Comparison of ENCODE assay signal across 14 cellular contexts in genomic region chr22:30306629-30307016, GRCh38. TPM values are rescaled to one million over a fixed set of nuclear protein-coding genes. Genes with fewer than 3 reads are reported as not detected.
A peak's percentile ranks its signal among the peaks of the same experiment; 100 is the strongest.
DNase-seq lines count a peak whose midpoint lies in the region; ATAC-seq, FAIRE-seq and TF ChIP-seq lines count a peak whose summit lies in the region.
"Had no signal": no experiment of that assay in that cellular context is flagged by ENCODE, and none has a peak within 500 bp of the region (broad histone marks: within the 10 kb centered on the region; RNA-seq: fewer than 3 reads in every experiment).

No MANE protein-coding gene starts in this region.

- H3K27ac Mint-ChIP-seq in CD14-positive monocyte (peak overlapping the region; percentile 84 to 95 (median 93)), IgD-negative memory B cell (peak overlapping the region; percentile 44 to 96 (median 84)), neural crest cell (ENCODE audit: unreplicated experiment) (peak overlapping the region; percentile 20), progenitor cell of endocrine pancreas (no peak overlapping the region)

- H3K23ac ChIP-seq in mesenchymal stem cell (ENCODE audit: low read length in 2 of 2) = no peak overlapping the region

- TF ChIP-seq EP300 in GM12878 (IDR thresholded peaks at IDR 0.05; ENCODE audit: borderline replicate concordance in 1 of 2, control insufficient read depth in 1 of 2, low read depth in 2 of 2, low read length in 2 of 2) = no peak

- no peaks in the 10 kb centered on the region for H3K9me3 ChIP-seq in GM12878 (replicated peaks; ENCODE audit: control insufficient read depth, insufficient read depth, low read length)
- no peaks in the 10 kb centered on the region for H3K9me3 ChIP-seq in mesenchymal stem cell (ENCODE audit: control insufficient read depth, low read length)

- in situ Hi-C loops in GM12878 (cut with MboI) = no loop called here

- intact Hi-C loops in CD14-positive monocyte (cut with micrococcal nuclease) = loop anchor here in 1 of 2 donors (10.0 kb wide), 1 partner anchor 48 kb away; the partner anchor contains the start of genes CCDC157 and SF3A1
- intact Hi-C loops in GM12878 (cut with micrococcal nuclease; ENCODE audit: unreplicated experiment) = loop anchor here (2.0 kb wide), 1 partner anchor 18 kb away; the partner anchor contains the start of gene CASTOR1

- TF ChIP-seq POLR2A in GM12878 (IDR thresholded peaks at IDR 0.05; ENCODE audit: low read depth, low read length) = no peak

- H3K36me3 ChIP-seq in GM12878 (ENCODE audit: control insufficient read depth in 2 of 2, insufficient read depth in 2 of 2, low read length in 1 of 2) (peaks cover 10 to 19% of the 10 kb centered on the region in 2 experiments; a peak in 3 of 4 replicates), mesenchymal stem cell (ENCODE audit: control insufficient read depth in 1 of 2, insufficient read depth in 2 of 2, low read depth in 1 of 2, low read length in 2 of 2) (peaks cover 13 to 26% of the 10 kb centered on the region in 2 experiments)

- H2BK12ac ChIP-seq in mesenchymal stem cell (ENCODE audit: low read length in 2 of 2) = no peak overlapping the region

- H3K27ac ChIP-seq in GM12878 (ENCODE audit: control insufficient read depth, insufficient read depth) = peak overlapping the region; percentile 96
- H3K27ac ChIP-seq in mesenchymal stem cell (ENCODE audit: low read length, poor library complexity, severe bottlenecking) = no peak overlapping the region
- H3K27ac ChIP-seq: SK-N-MC had no signal

- POLR2A ChIA-PET in GM12878 (lab: Charles Lee) = interaction anchor here (0.8 to 16.1 kb wide), 4 partner anchors 8 to 117 kb away, joined by 3 to 198 read pairs (median 10); partner anchors contain the start of gene TBC1D10A

- RAD21 ChIA-PET in GM12878 (lab: Charles Lee; ENCODE audit: unreplicated experiment) = interaction anchor here (0.8 to 8.2 kb wide), 6 partner anchors 17 to 118 kb away, joined by 3 to 88 read pairs (median 4); partner anchors contain the start of genes CASTOR1, CCDC157, SF3A1 and TBC1D10A

- TF ChIP-seq CTCF in CD14-positive monocyte (IDR thresholded peaks at IDR 0.05) (no peak), GM12878 (IDR thresholded peaks at IDR 0.05 in 2 of 3, conservative IDR thresholded peaks at IDR 0.05 in 1 of 3; ENCODE audit: control insufficient read depth in 2 of 3, extremely low read depth in 1 of 3, insufficient read depth in 1 of 3, low read depth in 3 of 3, low read length in 3 of 3) (no peak), neural crest cell (conservative IDR thresholded peaks at IDR 0.05) (no peak), progenitor cell of endocrine pancreas (IDR thresholded peaks at IDR 0.05; ENCODE audit: unreplicated experiment) (no peak)

- peaks cover 27% of the 10 kb centered on the region for H3K79me1 ChIP-seq in mesenchymal stem cell (replicated peaks; ENCODE audit: low read length, poor library complexity, severe bottlenecking)

- H3K4me1 ChIP-seq in GM12878 (ENCODE audit: control insufficient read depth, insufficient read depth, low read length) (peaks cover 96% of the 10 kb centered on the region), mesenchymal stem cell (ENCODE audit: control insufficient read depth, insufficient read depth, low read depth, low read length) (peaks cover 57% of the 10 kb centered on the region)

- peaks cover 0 to 2% (median 0%) of the 10 kb centered on the region in 7 donors for H3K9me3 Mint-ChIP-seq in CD14-positive monocyte
- no peaks in the 10 kb centered on the region for H3K9me3 Mint-ChIP-seq in IgD-negative memory B cell
- H3K9me3 Mint-ChIP-seq in neural crest cell = no peaks in the 10 kb centered on the region
- no peaks in the 10 kb centered on the region for H3K9me3 Mint-ChIP-seq in progenitor cell of endocrine pancreas (ENCODE audit: low read depth)

- no peak for TF ChIP-seq RAD21 in GM12878 (IDR thresholded peaks at IDR 0.05; ENCODE audit: insufficient read depth, low read depth, low read length)

- H3K4me3 Mint-ChIP-seq in CD14-positive monocyte = peak overlapping the region in 1 of 2 donors; percentile 76
- H3K4me3 Mint-ChIP-seq in IgD-negative memory B cell = peak overlapping the region; percentile 62 to 86 (median 79)
- no peak overlapping the region for H3K4me3 Mint-ChIP-seq in neural crest cell
- H3K4me3 Mint-ChIP-seq in progenitor cell of endocrine pancreas (ENCODE audit: low read depth) = no peak overlapping the region

- no peak overlapping the region for H3K14ac ChIP-seq in mesenchymal stem cell (ENCODE audit: low read length in 2 of 2)

- H3K27me3 ChIP-seq in GM12878 (replicated peaks in 1 of 2; ENCODE audit: control insufficient read depth in 2 of 2, insufficient read depth in 2 of 2, low read length in 1 of 2) = no peaks in the 10 kb centered on the region
- no peaks in the 10 kb centered on the region for H3K27me3 ChIP-seq in mesenchymal stem cell (ENCODE audit: control insufficient read depth in 1 of 2, insufficient read depth in 1 of 2, low read length in 2 of 2)

- SMC1A ChIA-PET in GM12878 (lab: Charles Lee; ENCODE audit: uncharacterized antibody, unreplicated experiment) = interaction anchor here (0.8 to 9.7 kb wide), 5 partner anchors 8 to 118 kb away, joined by 3 to 92 read pairs (median 6); partner anchors contain the start of genes CASTOR1 and TBC1D10A

- H3K79me2 ChIP-seq in GM12878 (ENCODE audit: control insufficient read depth, insufficient read depth, low read length) = peaks cover 61% of the 10 kb centered on the region

- 20% methylated on average over 1 of the region's 1 CpG for WGBS in GM12878 (ENCODE audit: insufficient coverage, insufficient replicate concordance, low lambda C conversion rate, missing lambda C conversion rate)
- WGBS in mesenchymal stem cell = no CpG with 5 or more reads among the region's 1 CpG

- H3K27me3 Mint-ChIP-seq in CD14-positive monocyte (ENCODE audit: low read depth in 3 of 3) (no peaks in the 10 kb centered on the region), IgD-negative memory B cell (peaks cover 1% of the 10 kb centered on the region), neural crest cell (ENCODE audit: low read depth) (no peaks in the 10 kb centered on the region), progenitor cell of endocrine pancreas (no peaks in the 10 kb centered on the region)

- H3K18ac ChIP-seq in mesenchymal stem cell (ENCODE audit: low read depth in 1 of 2, low read length in 2 of 2) = no peak overlapping the region

- H2BK120ac ChIP-seq in mesenchymal stem cell (ENCODE audit: low read depth, low read length) = no peak overlapping the region

- no peaks in the 10 kb centered on the region for H4K20me1 ChIP-seq in GM12878 (ENCODE audit: control insufficient read depth, insufficient read depth)

- H3K4me3 ChIP-seq in GM12878 = peak overlapping the region; percentile 51; the same call in 1 of the 2 replicates
- no peak overlapping the region for H3K4me3 ChIP-seq in mesenchymal stem cell (ENCODE audit: insufficient read depth in 1 of 2, low read depth in 1 of 2, low read length in 2 of 2)
- H3K4me3 ChIP-seq: SK-N-MC had no signal

- H4K8ac ChIP-seq in mesenchymal stem cell (ENCODE audit: low read length) = no peak overlapping the region

- no peak overlapping the region for H4K91ac ChIP-seq in mesenchymal stem cell (ENCODE audit: low read length)

- H3K4me2 ChIP-seq in GM12878 (ENCODE audit: control insufficient read depth, insufficient read depth) (peak overlapping the region; percentile 99), mesenchymal stem cell (ENCODE audit: low read length, poor library complexity, severe bottlenecking) (no peak overlapping the region)

- BruUV-seq in GM12878 (replicated peaks; lab: Mats Ljungman, UMichigan) = no TSS peak

- H2AFZ ChIP-seq in GM12878 (ENCODE audit: control insufficient read depth, low read depth, low read length) (no peak overlapping the region; the same call in 1 of the 2 replicates), mesenchymal stem cell (ENCODE audit: low read depth, low read length) (no peak overlapping the region)

- no peak overlapping the region for H2AK5ac ChIP-seq in mesenchymal stem cell (ENCODE audit: low read length, severe bottlenecking)

- ATAC-seq in GM12878 = no peak
- ATAC-seq in HG03571 (IDR thresholded peaks at IDR 0.05; ENCODE audit: unreplicated experiment) = no peak
- no peak for ATAC-seq in HG02973 (IDR thresholded peaks at IDR 0.05; ENCODE audit: unreplicated experiment)

- no peak overlapping the region for H3K4ac ChIP-seq in mesenchymal stem cell (ENCODE audit: low read depth in 1 of 2, low read length in 2 of 2)

- peak overlapping the region; percentile 82 for H3K9ac ChIP-seq in GM12878 (ENCODE audit: control insufficient read depth, insufficient read depth, low read length)
- H3K9ac ChIP-seq in mesenchymal stem cell (ENCODE audit: low read length) = no peak overlapping the region

- no peak for FAIRE-seq in GM12878 (lab: Jason Lieb, UNC)
- FAIRE-seq: colon, D721Med had no signal

- H2BK5ac ChIP-seq in mesenchymal stem cell (ENCODE audit: low read depth, low read length, poor library complexity, severe bottlenecking) = no peak overlapping the region

- H3K36me3 Mint-ChIP-seq in CD14-positive monocyte (peaks cover 21% of the 10 kb centered on the region in 2 donors), IgD-negative memory B cell (peaks cover 3% of the 10 kb centered on the region), neural crest cell (ENCODE audit: low read depth) (no peaks in the 10 kb centered on the region), progenitor cell of endocrine pancreas (ENCODE audit: insufficient read depth) (no peaks in the 10 kb centered on the region)

- H3K4me1 Mint-ChIP-seq in CD14-positive monocyte (peaks cover 97% of the 10 kb centered on the region), IgD-negative memory B cell (peaks cover 73 to 92% (median 75%) of the 10 kb centered on the region in 3 donors), neural crest cell (peaks cover 14% of the 10 kb centered on the region), progenitor cell of endocrine pancreas (ENCODE audit: low read depth) (peaks cover 13% of the 10 kb centered on the region)

- no peak overlapping the region for H2BK15ac ChIP-seq in mesenchymal stem cell (ENCODE audit: low read depth, poor library complexity, severe bottlenecking)

- CTCF ChIA-PET in GM12878 (lab: Yijun Ruan, JAX) = interaction anchor here (1.0 to 18.4 kb wide), 2 partner anchors 17 to 81 kb away, joined by 4 to 177 read pairs; partner anchors contain the start of genes CASTOR1 and RNF215

- no peak for DNase-seq in CD14-positive monocyte (ENCODE audit: low spot score)
- DNase-seq in GM12878 (ENCODE audit: low read depth, low spot score) = no peak
- no peak for DNase-seq in neural crest cell (ENCODE audit: low read depth, low spot score)
- no peak for DNase-seq in mesenchymal stem cell
- DNase-seq in progenitor cell of endocrine pancreas (ENCODE audit: low spot score, unreplicated experiment) = no peak
- DNase-seq: NCI-H510A; stimulated activated CD4-positive, alpha-beta T cell treated with anti-CD3 and anti-CD28 coated beads, Interleukin-1b, Interleukin-23, amount 100 ng/mL, for 48 hours had no signal

RNA-seq across cellular contexts. Expression of gene CASTOR1, which starts 17.3 kb away (rescaled TPM):
- 1 to 10 TPM; 6.4 to 6.5 TPM for polyA plus RNA-seq in CD14-positive monocyte
- polyA plus RNA-seq in IgD-negative memory B cell = 15.7 TPM
- total RNA-seq in GM12878 (2013; cell fraction: nucleolus; rRNA removed) = 3.6 and 4.4 TPM in 2 replicates
- total RNA-seq in GM12878 (2014; rRNA removed) = 5.3 and 5.9 TPM in 2 replicates
- total RNA-seq in GM12878 (2014; rRNA removed; fragmentation: Illumina TruSeq; extraction: Trizol) = 1.2 and 2.4 TPM in 2 replicates
- total RNA-seq in GM12878 (2021) = 6.0 and 9.1 TPM in 2 replicates
- polyA plus RNA-seq in GM12878 (2011; ENCODE audit: low read depth) = 1.9 TPM
- 0.65 and 1.6 TPM in 2 replicates for polyA plus RNA-seq in GM12878 (2011; rRNA removed)
- polyA plus RNA-seq in GM12878 (2011; cell fraction: cytosol; rRNA removed) = 2.1 and 2.4 TPM in 2 replicates
- polyA plus RNA-seq in GM12878 (2011; cell fraction: nucleus; rRNA removed) = 8.4 and 11.5 TPM in 2 replicates
- polyA plus RNA-seq in GM12878 (2012) = 5.7 and 6.0 TPM in 2 replicates
- 0.25 and 1.9 TPM in 2 replicates for polyA plus RNA-seq in GM12878 (2014; fragmentation: Illumina TruSeq; extraction: Trizol)
- 1 to 10 TPM in 1 of 2 experiments, under 1 TPM in 1; 0.31 to 1.2 TPM for polyA plus RNA-seq in GM12878 (2014; fragmentation: Nextera tagmentation; extraction: Ambion mirVana)
- 5.5 and 6.3 TPM in 2 replicates for polyA plus RNA-seq in GM12878 (2014; rRNA removed)
- polyA plus RNA-seq in GM12878 (2016; fragmentation: Nextera tagmentation; extraction: Ambion mirVana) = 1 to 10 TPM; 4.2 to 5.3 TPM
- 1.6 and 2.1 TPM in 2 replicates for polyA minus RNA-seq in GM12878 (2011; rRNA and poly(A)+ RNA removed)
- not detected in 2 replicates for polyA minus RNA-seq in GM12878 (2011; cell fraction: cytosol; rRNA and poly(A)+ RNA removed)
- 5.4 and 7.1 TPM in 2 replicates for polyA minus RNA-seq in GM12878 (2011; cell fraction: nucleus; rRNA and poly(A)+ RNA removed)
- total RNA-seq in neural crest cell = 6.2 and 8.7 TPM in 2 replicates
- 9.7 TPM for polyA plus RNA-seq in mesenchymal stem cell (2013, experiment 1 of 2)
- 8.7 TPM for polyA plus RNA-seq in mesenchymal stem cell (2013, experiment 2 of 2)
- 7.2 and 9.3 TPM in 2 replicates for total RNA-seq in progenitor cell of endocrine pancreas

RNA-seq across cellular contexts. Expression of gene TBC1D10A, which starts 20.1 kb away (rescaled TPM):
- polyA plus RNA-seq in CD14-positive monocyte (10 to 100 TPM; 13.4 to 21.8 TPM), IgD-negative memory B cell (44.0 TPM), GM12878 (2011; rRNA removed) (10.3 and 14.4 TPM in 2 replicates), GM12878 (2014; fragmentation: Illumina TruSeq; extraction: Trizol) (2.0 and 7.9 TPM in 2 replicates), GM12878 (2014; fragmentation: Nextera tagmentation; extraction: Ambion mirVana) (under 1 TPM; 0.27 to 0.82 TPM), GM12878 (2014; rRNA removed) (25.7 and 27.8 TPM in 2 replicates), GM12878 (2016; fragmentation: Nextera tagmentation; extraction: Ambion mirVana) (10 to 100 TPM; 17.4 to 20.8 TPM)
- 26.9 and 32.1 TPM in 2 replicates for total RNA-seq in GM12878 (2013; cell fraction: nucleolus; rRNA removed)
- total RNA-seq in GM12878 (2014; rRNA removed) (14.1 and 16.3 TPM in 2 replicates), GM12878 (2014; rRNA removed; fragmentation: Illumina TruSeq; extraction: Trizol) (8.5 and 8.6 TPM in 2 replicates), GM12878 (2021) (22.2 and 24.3 TPM in 2 replicates), neural crest cell (8.2 and 8.5 TPM in 2 replicates), progenitor cell of endocrine pancreas (10.6 and 13.4 TPM in 2 replicates)
- polyA plus RNA-seq in GM12878 (2011; ENCODE audit: low read depth) = 3.8 TPM
- 18.2 and 21.6 TPM in 2 replicates for polyA plus RNA-seq in GM12878 (2011; cell fraction: cytosol; rRNA removed)
- 63.9 and 67.2 TPM in 2 replicates for polyA plus RNA-seq in GM12878 (2011; cell fraction: nucleus; rRNA removed)
- polyA plus RNA-seq in GM12878 (2012) = 13.5 and 16.9 TPM in 2 replicates
- polyA minus RNA-seq in GM12878 (2011; rRNA and poly(A)+ RNA removed) = 12.7 and 20.9 TPM in 2 replicates
- 5.5 and 7.1 TPM in 2 replicates for polyA minus RNA-seq in GM12878 (2011; cell fraction: cytosol; rRNA and poly(A)+ RNA removed)
- 13.3 and 25.6 TPM in 2 replicates for polyA minus RNA-seq in GM12878 (2011; cell fraction: nucleus; rRNA and poly(A)+ RNA removed)
- polyA plus RNA-seq in mesenchymal stem cell (2013, experiment 1 of 2) = 15.7 TPM
- 14.0 TPM for polyA plus RNA-seq in mesenchymal stem cell (2013, experiment 2 of 2)

RNA-seq across cellular contexts. Expression of gene OSM, which starts 40.0 kb away (rescaled TPM):
- polyA plus RNA-seq in CD14-positive monocyte = 100 to 1,000 TPM in 1 of 2 donors, 10 to 100 TPM in 1; 48.0 to 146 TPM
- 0.79 TPM for polyA plus RNA-seq in IgD-negative memory B cell
- total RNA-seq in GM12878 (2013; cell fraction: nucleolus; rRNA removed) = 0.27 and 0.33 TPM in 2 replicates
- 0.93 and 1.4 TPM in 2 replicates for total RNA-seq in GM12878 (2014; rRNA removed)
- 0.45 and 0.51 TPM in 2 replicates for total RNA-seq in GM12878 (2014; rRNA removed; fragmentation: Illumina TruSeq; extraction: Trizol)
- total RNA-seq in GM12878 (2021) = 1.1 and 1.2 TPM in 2 replicates
- polyA plus RNA-seq in GM12878 (2011; ENCODE audit: low read depth) = 0.13 TPM
- polyA plus RNA-seq in GM12878 (2011; rRNA removed) = 0.13 and 0.29 TPM in 2 replicates
- polyA plus RNA-seq in GM12878 (2011; cell fraction: cytosol; rRNA removed) = 0.33 and 0.48 TPM in 2 replicates
- polyA plus RNA-seq in GM12878 (2011; cell fraction: nucleus; rRNA removed) = 0.41 and 1.0 TPM in 2 replicates
- polyA plus RNA-seq in GM12878 (2012) = 0.27 and 0.39 TPM in 2 replicates
- polyA plus RNA-seq in GM12878 (2014; fragmentation: Illumina TruSeq; extraction: Trizol) = 0.21 TPM in 1 of 2 replicates, not detected in the other
- under 1 TPM; 0.06 to 0.15 TPM for polyA plus RNA-seq in GM12878 (2014; fragmentation: Nextera tagmentation; extraction: Ambion mirVana)
- polyA plus RNA-seq in GM12878 (2014; rRNA removed) = 0.79 TPM in 2 replicates
- 1 to 10 TPM in 1 of 2 experiments, under 1 TPM in 1; 0.72 to 1.4 TPM for polyA plus RNA-seq in GM12878 (2016; fragmentation: Nextera tagmentation; extraction: Ambion mirVana)
- 0.67 TPM in 1 of 2 replicates, not detected in the other for polyA minus RNA-seq in GM12878 (2011; rRNA and poly(A)+ RNA removed)
- not detected in 2 replicates for polyA minus RNA-seq in GM12878 (2011; cell fraction: cytosol; rRNA and poly(A)+ RNA removed)
- polyA minus RNA-seq in GM12878 (2011; cell fraction: nucleus; rRNA and poly(A)+ RNA removed) = 0.97 and 1.2 TPM in 2 replicates
- not detected in 2 replicates for total RNA-seq in neural crest cell
- polyA plus RNA-seq in mesenchymal stem cell (2013, experiment 1 of 2) = not detected
- not detected for polyA plus RNA-seq in mesenchymal stem cell (2013, experiment 2 of 2)
- total RNA-seq in progenitor cell of endocrine pancreas = not detected in 2 replicates
- polyA plus RNA-seq: neural cell had no signal

RNA-seq across cellular contexts. Expression of gene SF3A1, which starts 50.1 kb away (rescaled TPM):
- polyA plus RNA-seq in CD14-positive monocyte (10 to 100 TPM; 34.7 to 52.1 TPM), IgD-negative memory B cell (120 TPM), GM12878 (2011; rRNA removed) (7.8 and 28.1 TPM in 2 replicates), GM12878 (2014; fragmentation: Illumina TruSeq; extraction: Trizol) (44.7 and 78.9 TPM in 2 replicates), GM12878 (2014; fragmentation: Nextera tagmentation; extraction: Ambion mirVana) (10 to 100 TPM; 10.4 to 13.4 TPM), GM12878 (2014; rRNA removed) (35.8 and 63.6 TPM in 2 replicates), GM12878 (2016; fragmentation: Nextera tagmentation; extraction: Ambion mirVana) (100 to 1,000 TPM; 170 to 190 TPM)
- 108 and 121 TPM in 2 replicates for total RNA-seq in GM12878 (2013; cell fraction: nucleolus; rRNA removed)
- total RNA-seq in GM12878 (2014; rRNA removed) (47.1 and 56.1 TPM in 2 replicates), GM12878 (2014; rRNA removed; fragmentation: Illumina TruSeq; extraction: Trizol) (14.9 and 16.9 TPM in 2 replicates), GM12878 (2021) (222 and 239 TPM in 2 replicates), neural crest cell (252 and 265 TPM in 2 replicates), progenitor cell of endocrine pancreas (155 and 165 TPM in 2 replicates)
- 32.3 TPM for polyA plus RNA-seq in GM12878 (2011; ENCODE audit: low read depth)
- 20.4 and 35.7 TPM in 2 replicates for polyA plus RNA-seq in GM12878 (2011; cell fraction: cytosol; rRNA removed)
- 51.1 and 94.1 TPM in 2 replicates for polyA plus RNA-seq in GM12878 (2011; cell fraction: nucleus; rRNA removed)
- polyA plus RNA-seq in GM12878 (2012) = 64.7 and 99.8 TPM in 2 replicates
- polyA minus RNA-seq in GM12878 (2011; rRNA and poly(A)+ RNA removed) = 50.6 and 52.5 TPM in 2 replicates
- 50.0 and 80.6 TPM in 2 replicates for polyA minus RNA-seq in GM12878 (2011; cell fraction: cytosol; rRNA and poly(A)+ RNA removed)
- polyA minus RNA-seq in GM12878 (2011; cell fraction: nucleus; rRNA and poly(A)+ RNA removed) = 41.3 and 62.6 TPM in 2 replicates
- polyA plus RNA-seq in mesenchymal stem cell (2013, experiment 1 of 2) = 106 TPM
- 105 TPM for polyA plus RNA-seq in mesenchymal stem cell (2013, experiment 2 of 2)

RNA-seq across cellular contexts. Expression of gene CCDC157, which starts 50.2 kb away (rescaled TPM):
- polyA plus RNA-seq in CD14-positive monocyte (under 1 TPM; 0.50 to 0.54 TPM), IgD-negative memory B cell (1.6 TPM), GM12878 (2011; rRNA removed) (0.40 and 1.0 TPM in 2 replicates), GM12878 (2014; fragmentation: Illumina TruSeq; extraction: Trizol) (0.08 and 0.81 TPM in 2 replicates), GM12878 (2014; fragmentation: Nextera tagmentation; extraction: Ambion mirVana) (under 1 TPM; 0.10 to 0.46 TPM), GM12878 (2014; rRNA removed) (2.0 and 2.8 TPM in 2 replicates), GM12878 (2016; fragmentation: Nextera tagmentation; extraction: Ambion mirVana) (1 to 10 TPM; 1.9 to 2.8 TPM)
- 2.2 and 3.5 TPM in 2 replicates for total RNA-seq in GM12878 (2013; cell fraction: nucleolus; rRNA removed)
- total RNA-seq in GM12878 (2014; rRNA removed) (2.0 and 2.7 TPM in 2 replicates), GM12878 (2014; rRNA removed; fragmentation: Illumina TruSeq; extraction: Trizol) (0.37 and 0.72 TPM in 2 replicates), GM12878 (2021) (1.4 and 1.5 TPM in 2 replicates), neural crest cell (8.3 and 9.3 TPM in 2 replicates), progenitor cell of endocrine pancreas (11.1 and 13.5 TPM in 2 replicates)
- 0.54 TPM for polyA plus RNA-seq in GM12878 (2011; ENCODE audit: low read depth)
- 1.3 and 2.5 TPM in 2 replicates for polyA plus RNA-seq in GM12878 (2011; cell fraction: cytosol; rRNA removed)
- 3.6 and 4.0 TPM in 2 replicates for polyA plus RNA-seq in GM12878 (2011; cell fraction: nucleus; rRNA removed)
- 1.1 and 1.2 TPM in 2 replicates for polyA plus RNA-seq in GM12878 (2012)
- 0.93 and 1.0 TPM in 2 replicates for polyA minus RNA-seq in GM12878 (2011; rRNA and poly(A)+ RNA removed)
- 1.7 TPM in 1 of 2 replicates, not detected in the other for polyA minus RNA-seq in GM12878 (2011; cell fraction: cytosol; rRNA and poly(A)+ RNA removed)
- 1.9 and 3.1 TPM in 2 replicates for polyA minus RNA-seq in GM12878 (2011; cell fraction: nucleus; rRNA and poly(A)+ RNA removed)
- polyA plus RNA-seq in mesenchymal stem cell (2013, experiment 1 of 2) = 1.7 TPM
- 1.8 TPM for polyA plus RNA-seq in mesenchymal stem cell (2013, experiment 2 of 2)

Comparison
In these comparisons a context has a peak if more than half of its experiments do, and no peak if none do; other contexts are left out.
1. H3K4me3 Mint-ChIP-seq: peak in IgD-negative memory B cell (4 of 4); none in neural crest cell (single experiment) and progenitor cell of endocrine pancreas (single experiment).